ENCODE assay signal across 1 cellular context in the genomic region with DNA sequence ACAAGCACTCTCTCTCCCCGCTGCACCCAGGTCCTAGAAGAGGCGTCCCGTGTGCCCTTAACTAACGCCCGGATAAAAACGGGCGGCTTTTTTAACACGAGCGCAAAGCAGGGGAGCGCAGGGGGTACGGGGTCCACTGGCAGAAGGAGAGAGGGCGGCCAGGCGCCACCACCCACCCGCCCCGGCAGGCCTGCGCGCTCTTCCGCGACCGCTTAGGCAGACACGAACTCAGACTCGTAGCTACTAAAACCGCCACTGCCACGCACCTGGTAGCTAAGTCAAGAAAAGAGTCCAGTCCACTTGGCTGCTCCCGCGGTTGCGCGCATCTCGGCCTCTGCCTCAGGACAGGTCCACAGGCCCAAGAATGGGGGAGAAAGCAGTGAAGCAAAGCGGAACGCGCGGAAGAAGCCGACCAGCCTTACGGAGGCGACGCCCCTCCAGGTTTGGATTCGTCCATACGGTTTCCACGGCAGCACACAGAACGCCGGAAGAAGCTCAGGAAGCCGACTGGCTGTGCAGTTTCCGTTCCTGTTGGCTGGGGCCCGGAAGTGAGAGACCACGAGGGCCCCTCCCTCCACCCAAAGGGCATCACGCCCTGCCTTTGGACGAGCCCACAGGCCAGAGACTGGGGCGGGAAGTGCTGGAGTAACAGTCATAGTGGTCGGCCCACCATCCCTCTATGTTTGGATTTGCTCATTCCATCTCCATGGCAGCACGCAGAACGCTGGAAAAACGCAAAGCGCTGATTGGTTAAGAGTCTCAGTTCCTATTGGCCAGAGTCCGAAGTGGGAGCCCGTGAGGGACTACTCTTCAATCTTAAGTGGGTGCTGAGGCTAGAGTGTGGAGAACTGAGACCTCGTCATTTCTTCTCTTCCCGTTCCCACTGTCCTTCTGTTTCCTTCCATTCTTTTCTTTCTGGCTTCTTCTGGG.
A peak's percentile ranks its signal among the peaks of the same experiment; 100 is the strongest.
TF ChIP-seq lines count a peak whose summit lies in the region.

A gene (minus strand): TSS at position 354 of the 930 bp plus-strand sequence. CDS start 7,344 bp downstream, outside the sequence.

TF ChIP-seq in H1, 55 proteins besides CTCF, POLR2A, EP300 and RAD21:
- no peak for TF ChIP-seq RNF2 (IDR thresholded peaks at IDR 0.05; ENCODE audit: borderline replicate concordance, low read depth, low read length, missing control alignments, poor library complexity, severe bottlenecking)
- TF ChIP-seq TAF1 (IDR thresholded peaks at IDR 0.05; ENCODE audit: low read depth, low read length) = no peak; the same call in 1 of the 2 replicates
- TF ChIP-seq KDM4A (IDR thresholded peaks at IDR 0.05; ENCODE audit: low read depth, low read length, severe bottlenecking) = peak; percentile 84
- TF ChIP-seq SAP30 (IDR thresholded peaks at IDR 0.05; ENCODE audit: insufficient read depth, insufficient replicate concordance, low read length) = peak; percentile 98
- peak; percentile 88 for TF ChIP-seq CREB1 (IDR thresholded peaks at IDR 0.05)
- TF ChIP-seq SP2 (IDR thresholded peaks at IDR 0.05; ENCODE audit: low read length) = no peak
- TF ChIP-seq TAF7 (optimal IDR thresholded peaks at IDR 0.05; ENCODE audit: borderline replicate concordance, low read depth, low read length) = no peak
- TF ChIP-seq HDAC6 (IDR thresholded peaks at IDR 0.05; ENCODE audit: low read depth, low read length) = no peak
- TF ChIP-seq BACH1 (IDR thresholded peaks at IDR 0.05; ENCODE audit: low read length) = no peak
- peak; percentile 56 for TF ChIP-seq TEAD4 (IDR thresholded peaks at IDR 0.05; ENCODE audit: low read depth, low read length)
- TF ChIP-seq KDM1A (IDR thresholded peaks at IDR 0.05; ENCODE audit: borderline replicate concordance, low read length) = no peak
- peak; percentile 40; the same call in 1 of the 2 replicates for TF ChIP-seq EGR1 (IDR thresholded peaks at IDR 0.05; ENCODE audit: borderline replicate concordance, low read depth, low read length)
- peak; percentile 20 to 78; a peak in 2 of 4 replicates for TF ChIP-seq HDAC2 (IDR thresholded peaks at IDR 0.05; ENCODE audit: borderline replicate concordance in 1 of 2, low read depth in 2 of 2, low read length in 2 of 2)
- TF ChIP-seq SUZ12 (IDR thresholded peaks at IDR 0.05; ENCODE audit: low read length) = no peak
- TF ChIP-seq CBX8 (IDR thresholded peaks at IDR 0.05; ENCODE audit: borderline replicate concordance, low read depth, low read length) = no peak
- no peak for TF ChIP-seq BCL11A (IDR thresholded peaks at IDR 0.05; ENCODE audit: low read depth in 2 of 2, low read length in 2 of 2)
- TF ChIP-seq GTF2F1 (IDR thresholded peaks at IDR 0.05; ENCODE audit: borderline replicate concordance, low read depth, low read length) = no peak
- TF ChIP-seq CHD1 (IDR thresholded peaks at IDR 0.05; ENCODE audit: low read depth, low read length) = peak; percentile 98
- peak; percentile 98 for TF ChIP-seq JUND (IDR thresholded peaks at IDR 0.05; ENCODE audit: low read length)
- TF ChIP-seq RBBP5 (IDR thresholded peaks at IDR 0.05; ENCODE audit: borderline replicate concordance, low read depth, low read length) = peak; percentile 57; the same call in 1 of the 2 replicates
- no peak for TF ChIP-seq ZNF274 (IDR thresholded peaks at IDR 0.05; ENCODE audit: borderline replicate concordance, extremely low read depth, low read length)
- TF ChIP-seq NRF1 (IDR thresholded peaks at IDR 0.05; ENCODE audit: low read depth, low read length) = no peak
- no peak for TF ChIP-seq JUN (IDR thresholded peaks at IDR 0.05; ENCODE audit: low read depth, low read length)
- TF ChIP-seq PHF8 (conservative IDR thresholded peaks at IDR 0.05; ENCODE audit: low read depth, low read length) = peak; percentile 46
- TF ChIP-seq, protein P1, sequence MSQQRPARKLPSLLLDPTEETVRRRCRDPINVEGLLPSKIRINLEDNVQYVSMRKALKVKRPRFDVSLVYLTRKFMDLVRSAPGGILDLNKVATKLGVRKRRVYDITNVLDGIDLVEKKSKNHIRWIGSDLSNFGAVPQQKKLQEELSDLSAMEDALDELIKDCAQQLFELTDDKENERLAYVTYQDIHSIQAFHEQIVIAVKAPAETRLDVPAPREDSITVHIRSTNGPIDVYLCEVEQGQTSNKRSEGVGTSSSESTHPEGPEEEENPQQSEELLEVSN (IDR thresholded peaks at IDR 0.05) = peak; percentile 59; the same call in 1 of the 2 replicates
- TF ChIP-seq SP4 (IDR thresholded peaks at IDR 0.05; ENCODE audit: low read length) = no peak; the same call in 1 of the 2 replicates
- TF ChIP-seq RFX5 (IDR thresholded peaks at IDR 0.05; ENCODE audit: borderline replicate concordance, low read depth, low read length) = no peak
- no peak for TF ChIP-seq EZH2 (IDR thresholded peaks at IDR 0.05; ENCODE audit: low read depth, low read length, severe bottlenecking)
- TF ChIP-seq YY1 (IDR thresholded peaks at IDR 0.05; ENCODE audit: low read depth, low read length) = no peak
- TF ChIP-seq, protein P2, sequence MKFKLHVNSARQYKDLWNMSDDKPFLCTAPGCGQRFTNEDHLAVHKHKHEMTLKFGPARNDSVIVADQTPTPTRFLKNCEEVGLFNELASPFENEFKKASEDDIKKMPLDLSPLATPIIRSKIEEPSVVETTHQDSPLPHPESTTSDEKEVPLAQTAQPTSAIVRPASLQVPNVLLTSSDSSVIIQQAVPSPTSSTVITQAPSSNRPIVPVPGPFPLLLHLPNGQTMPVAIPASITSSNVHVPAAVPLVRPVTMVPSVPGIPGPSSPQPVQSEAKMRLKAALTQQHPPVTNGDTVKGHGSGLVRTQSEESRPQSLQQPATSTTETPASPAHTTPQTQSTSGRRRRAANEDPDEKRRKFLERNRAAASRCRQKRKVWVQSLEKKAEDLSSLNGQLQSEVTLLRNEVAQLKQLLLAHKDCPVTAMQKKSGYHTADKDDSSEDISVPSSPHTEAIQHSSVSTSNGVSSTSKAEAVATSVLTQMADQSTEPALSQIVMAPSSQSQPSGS (IDR thresholded peaks at IDR 0.05; ENCODE audit: low read length) = no peak
- TF ChIP-seq SIRT6 (IDR thresholded peaks at IDR 0.05; ENCODE audit: low read length) = no peak
- TF ChIP-seq FOSL1 (IDR thresholded peaks at IDR 0.05; ENCODE audit: insufficient read depth, low read depth, low read length) = no peak
- TF ChIP-seq BRCA1 (IDR thresholded peaks at IDR 0.05; ENCODE audit: low read depth, low read length) = peak; percentile 33; the same call in 1 of the 2 replicates
- TF ChIP-seq, protein P3, sequence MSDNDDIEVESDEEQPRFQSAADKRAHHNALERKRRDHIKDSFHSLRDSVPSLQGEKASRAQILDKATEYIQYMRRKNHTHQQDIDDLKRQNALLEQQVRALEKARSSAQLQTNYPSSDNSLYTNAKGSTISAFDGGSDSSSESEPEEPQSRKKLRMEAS (IDR thresholded peaks at IDR 0.05) = peak; percentile 77
- TF ChIP-seq SRF (IDR thresholded peaks at IDR 0.05; ENCODE audit: low read depth, low read length) = no peak
- TF ChIP-seq CTBP2 (IDR thresholded peaks at IDR 0.05; ENCODE audit: borderline replicate concordance, insufficient read depth, insufficient read length, low read length) = no peak
- no peak for TF ChIP-seq NANOG (IDR thresholded peaks at IDR 0.05; ENCODE audit: insufficient read depth, low read depth, low read length, poor library complexity, severe bottlenecking)
- 0 out of 2 replicates have a peak, but pooled peaks have one; percentile 6 for TF ChIP-seq CHD2 (IDR thresholded peaks at IDR 0.05; ENCODE audit: low read length)
- peak; percentile 43 for TF ChIP-seq SIX5 (IDR thresholded peaks at IDR 0.05; ENCODE audit: low read depth, low read length)
- peak; percentile 51; the same call in 1 of the 2 replicates for TF ChIP-seq TBP (IDR thresholded peaks at IDR 0.05; ENCODE audit: low read depth, low read length)
- no peak for TF ChIP-seq POLR2AphosphoS5 (IDR thresholded peaks at IDR 0.05; ENCODE audit: low read depth, low read length)
- TF ChIP-seq GABPA (IDR thresholded peaks at IDR 0.05; ENCODE audit: borderline replicate concordance, insufficient read depth, low read length) = peak; percentile 70; the same call in 1 of the 2 replicates
- TF ChIP-seq KDM5A (IDR thresholded peaks at IDR 0.05; ENCODE audit: low read length) = 0 out of 2 replicates have a peak, but pooled peaks have one; percentile 38
- TF ChIP-seq MAFK (IDR thresholded peaks at IDR 0.05; ENCODE audit: low read depth, low read length) = no peak
- 0 out of 2 replicates have a peak, but pooled peaks have one; percentile 8 for TF ChIP-seq TCF12 (IDR thresholded peaks at IDR 0.05; ENCODE audit: low read depth, low read length)
- TF ChIP-seq ASH2L (IDR thresholded peaks at IDR 0.05; ENCODE audit: low read length) = peak; percentile 75
- peak; percentile 93 to 100; a peak in 3 of 4 replicates for TF ChIP-seq SIN3A (conservative IDR thresholded peaks at IDR 0.05 in 1 of 2, IDR thresholded peaks at IDR 0.05 in 1 of 2; ENCODE audit: low read depth in 1 of 2, low read length in 2 of 2)
- TF ChIP-seq, protein P4, sequence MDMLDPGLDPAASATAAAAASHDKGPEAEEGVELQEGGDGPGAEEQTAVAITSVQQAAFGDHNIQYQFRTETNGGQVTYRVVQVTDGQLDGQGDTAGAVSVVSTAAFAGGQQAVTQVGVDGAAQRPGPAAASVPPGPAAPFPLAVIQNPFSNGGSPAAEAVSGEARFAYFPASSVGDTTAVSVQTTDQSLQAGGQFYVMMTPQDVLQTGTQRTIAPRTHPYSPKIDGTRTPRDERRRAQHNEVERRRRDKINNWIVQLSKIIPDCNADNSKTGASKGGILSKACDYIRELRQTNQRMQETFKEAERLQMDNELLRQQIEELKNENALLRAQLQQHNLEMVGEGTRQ (IDR thresholded peaks at IDR 0.05; ENCODE audit: low read length) = peak; percentile 48; the same call in 1 of the 2 replicates
- TF ChIP-seq CEBPB (IDR thresholded peaks at IDR 0.05; ENCODE audit: low read depth, low read length) = no peak
- TF ChIP-seq SP1 (IDR thresholded peaks at IDR 0.05; ENCODE audit: low read depth, low read length) = peak; percentile 69
- TF ChIP-seq RXRA (IDR thresholded peaks at IDR 0.05; ENCODE audit: insufficient read depth, low read depth, low read length) = no peak
- TF ChIP-seq, protein P5, sequence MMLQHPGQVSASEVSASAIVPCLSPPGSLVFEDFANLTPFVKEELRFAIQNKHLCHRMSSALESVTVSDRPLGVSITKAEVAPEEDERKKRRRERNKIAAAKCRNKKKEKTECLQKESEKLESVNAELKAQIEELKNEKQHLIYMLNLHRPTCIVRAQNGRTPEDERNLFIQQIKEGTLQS (IDR thresholded peaks at IDR 0.05; ENCODE audit: insufficient read depth, low read depth, low read length) = no peak
- TF ChIP-seq CBX5 (IDR thresholded peaks at IDR 0.05; ENCODE audit: low read depth, low read length) = no peak
